Comparison of ENCODE assay signal across 12 cellular contexts in genomic region chr4:168853770-168854169, GRCh38.
A peak's percentile ranks its signal among the peaks of the same experiment; 100 is the strongest.
DNase-seq lines count a peak whose midpoint lies in the region; ATAC-seq and TF ChIP-seq lines count a peak whose summit lies in the region.
"Had no signal": no experiment of that assay in that cellular context is flagged by ENCODE, and none has a peak within 500 bp of the region (broad histone marks: within the 10 kb centered on the region; RNA-seq: fewer than 3 reads in every experiment).

No MANE protein-coding gene starts in this region.

- DNase-seq in cardiac muscle cell (ENCODE audit: low read depth in 1 of 2, low spot score in 1 of 2) (no peak), Right ventricle myocardium inferior (ENCODE audit: missing footprints) (no peak), esophagus muscularis mucosa (ENCODE audit: extremely low spot score) (no peak), uterus (no peak), NCI-H2227 (lab: John Stamatoyannopoulos, UW; ENCODE audit: unreplicated experiment) (no peak), thyroid gland (no peak), WTC11 (ENCODE audit: low spot score) (no peak)
- DNase-seq: activated T-cell treated with anti-CD3 and anti-CD28 coated beads for 4 hours, AML-193, occipital lobe, PC-3 had no signal

- no peak for ATAC-seq in Right ventricle myocardium inferior
- peak; percentile 43 for ATAC-seq in HG03066 (IDR thresholded peaks at IDR 0.05; ENCODE audit: low read depth, unreplicated experiment)
- ATAC-seq in WTC11 = no peak
- ATAC-seq: PC-3 had no signal

- H3K4me3 Mint-ChIP-seq in WTC11 = no peak overlapping the region

- H3K27ac ChIP-seq in cardiac muscle cell (peak overlapping the region; percentile 73), esophagus muscularis mucosa (replicated peaks in 1 of 4) (peak overlapping the region; percentile 97 to 99 (median 99)), uterus (peak overlapping the region; percentile 98 to 99), thyroid gland (peak overlapping the region in 1 of 3 donors; percentile 38)

- TF ChIP-seq CTCF in cardiac muscle cell (IDR thresholded peaks at IDR 0.05; ENCODE audit: low read depth, low read length) (no peak), esophagus muscularis mucosa (IDR thresholded peaks at IDR 0.05) (no peak), uterus (IDR thresholded peaks at IDR 0.05) (no peak), thyroid gland (IDR thresholded peaks at IDR 0.05) (no peak), WTC11 (IDR thresholded peaks at IDR 0.05) (no peak)

- peaks cover 24% of the 10 kb centered on the region for H3K4me1 ChIP-seq in cardiac muscle cell (ENCODE audit: low read depth)
- H3K4me1 ChIP-seq in esophagus muscularis mucosa = peaks cover 88 to 100% (median 100%) of the 10 kb centered on the region in 4 donors
- H3K4me1 ChIP-seq in uterus = peaks cover 3 to 15% of the 10 kb centered on the region in 2 donors
- peaks cover 25 to 34% of the 10 kb centered on the region in 2 donors for H3K4me1 ChIP-seq in thyroid gland

- no peaks in the 10 kb centered on the region for H3K27me3 ChIP-seq in cardiac muscle cell
- H3K27me3 ChIP-seq in esophagus muscularis mucosa = no peaks in the 10 kb centered on the region
- H3K27me3 ChIP-seq in uterus = no peaks in the 10 kb centered on the region
- no peaks in the 10 kb centered on the region for H3K27me3 ChIP-seq in thyroid gland

- intact Hi-C loops in Right ventricle myocardium inferior (cut with DNase I) = no loop called here
- intact Hi-C loops in esophagus muscularis mucosa (cut with DNase I) = no loop called here
- intact Hi-C loops in uterus (cut with DNase I; ENCODE audit: low total_unique reads) = no loop called here
- intact Hi-C loops in thyroid gland (cut with DNase I) = no loop called here

- peaks cover 9% of the 10 kb centered on the region for H3K36me3 Mint-ChIP-seq in WTC11

- no peak for TF ChIP-seq POLR2A in esophagus muscularis mucosa (IDR thresholded peaks at IDR 0.05; ENCODE audit: low read depth)
- no peak for TF ChIP-seq POLR2A in uterus (IDR thresholded peaks at IDR 0.05)
- TF ChIP-seq POLR2A in thyroid gland (IDR thresholded peaks at IDR 0.05) = no peak

- no peak overlapping the region for H3K4me3 ChIP-seq in cardiac muscle cell
- H3K4me3 ChIP-seq in esophagus muscularis mucosa = peak overlapping the region in 1 of 4 donors; percentile 6
- no peak overlapping the region for H3K4me3 ChIP-seq in uterus
- no peak overlapping the region for H3K4me3 ChIP-seq in thyroid gland (replicated peaks in 1 of 3)

- peaks cover 34% of the 10 kb centered on the region for H3K4me1 Mint-ChIP-seq in WTC11

- peaks cover 8% of the 10 kb centered on the region for H3K9me3 Mint-ChIP-seq in WTC11

- CTCF ChIA-PET in WTC11 (lab: Charles Lee) = interaction anchor here (1.2 kb wide), 1 partner anchor 69 kb away, joined by 5 read pairs; no protein-coding TSS in a partner anchor

- no peak overlapping the region for H3K27ac Mint-ChIP-seq in WTC11

- POLR2A ChIA-PET in WTC11 (lab: Charles Lee) = no interaction called here

- H3K9me3 ChIP-seq in cardiac muscle cell (ENCODE audit: low read depth) = no peaks in the 10 kb centered on the region
- no peaks in the 10 kb centered on the region for H3K9me3 ChIP-seq in esophagus muscularis mucosa
- no peaks in the 10 kb centered on the region for H3K9me3 ChIP-seq in uterus
- H3K9me3 ChIP-seq in thyroid gland = no peaks in the 10 kb centered on the region

- H3K36me3 ChIP-seq in cardiac muscle cell (no peaks in the 10 kb centered on the region), esophagus muscularis mucosa (peaks cover 4 to 33% (median 12%) of the 10 kb centered on the region in 4 donors), uterus (no peaks in the 10 kb centered on the region), thyroid gland (no peaks in the 10 kb centered on the region)

- no peaks in the 10 kb centered on the region; the same call in 1 of the 2 replicates for H3K27me3 Mint-ChIP-seq in WTC11 (ENCODE audit: low read depth)

- TF ChIP-seq EP300 in esophagus muscularis mucosa (IDR thresholded peaks at IDR 0.05) = no peak

- WGBS in esophagus muscularis mucosa = 48% methylated on average over 4 of the region's 4 CpGs
- WGBS in thyroid gland, 2 donors = 86 to 87% methylated on average over 4 of the region's 4 CpGs

TF ChIP-seq in WTC11, 78 proteins besides CTCF, POLR2A, EP300 and RAD21 (continues in another document):
- TF ChIP-seq ARID4B (CRISPR knock-in tag; IDR thresholded peaks at IDR 0.05; ENCODE audit: borderline replicate concordance) = no peak
- no peak for TF ChIP-seq FOXP1 (CRISPR knock-in tag; IDR thresholded peaks at IDR 0.05; ENCODE audit: borderline replicate concordance)
- no peak for TF ChIP-seq MYBL2 (CRISPR knock-in tag; IDR thresholded peaks at IDR 0.05)
- no peak for TF ChIP-seq ZNF396 (CRISPR knock-in tag; IDR thresholded peaks at IDR 0.05; ENCODE audit: borderline replicate concordance)
- no peak for TF ChIP-seq PRRX2 (CRISPR knock-in tag; IDR thresholded peaks at IDR 0.05)
- no peak for TF ChIP-seq CBFB (CRISPR knock-in tag; IDR thresholded peaks at IDR 0.05; ENCODE audit: low read depth)
- TF ChIP-seq AFF4 (CRISPR knock-in tag; IDR thresholded peaks at IDR 0.05; ENCODE audit: borderline replicate concordance) = no peak
- TF ChIP-seq ATF6 (CRISPR knock-in tag; IDR thresholded peaks at IDR 0.05) = no peak
- TF ChIP-seq NFYB (CRISPR knock-in tag; conservative IDR thresholded peaks at IDR 0.05; ENCODE audit: low read depth) = no peak
